ENCODE assay signal across 3 cellular contexts in the genomic region with DNA sequence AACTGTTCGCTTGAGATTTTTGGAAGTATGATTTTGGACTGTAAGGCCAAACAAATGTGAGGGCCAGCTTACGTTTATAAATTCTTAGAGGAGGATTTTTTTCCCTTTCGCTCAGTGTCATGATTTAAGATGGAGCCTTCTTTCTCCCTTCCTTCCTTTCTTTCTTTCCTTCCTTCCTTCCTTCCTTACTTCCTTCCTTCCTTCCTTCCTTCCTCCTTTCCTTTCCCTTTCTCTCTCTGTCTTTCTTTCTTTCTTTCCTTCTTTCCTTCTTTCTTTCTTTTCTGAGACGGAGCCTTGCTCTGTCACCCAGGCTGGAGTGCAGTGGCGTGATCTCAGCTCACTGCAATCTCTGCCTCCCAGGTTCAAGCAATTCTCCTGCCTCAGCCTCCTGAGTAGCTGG. TPM values are rescaled to one million over a fixed set of nuclear protein-coding genes. Genes with fewer than 3 reads are reported as not detected.
"Had no signal": no experiment of that assay in that cellular context is flagged by ENCODE, and none has a peak within 500 bp of the region (broad histone marks: within the 10 kb centered on the region; RNA-seq: fewer than 3 reads in every experiment).

No MANE protein-coding gene starts in this region.

RNA-seq across cellular contexts. Expression of gene ACTN2, which starts 17.4 kb away (rescaled TPM):
- total RNA-seq: HT-29 had no signal
- polyA plus RNA-seq: IgD-negative memory B cell, IMR-90 had no signal
